In the genomic region with DNA sequence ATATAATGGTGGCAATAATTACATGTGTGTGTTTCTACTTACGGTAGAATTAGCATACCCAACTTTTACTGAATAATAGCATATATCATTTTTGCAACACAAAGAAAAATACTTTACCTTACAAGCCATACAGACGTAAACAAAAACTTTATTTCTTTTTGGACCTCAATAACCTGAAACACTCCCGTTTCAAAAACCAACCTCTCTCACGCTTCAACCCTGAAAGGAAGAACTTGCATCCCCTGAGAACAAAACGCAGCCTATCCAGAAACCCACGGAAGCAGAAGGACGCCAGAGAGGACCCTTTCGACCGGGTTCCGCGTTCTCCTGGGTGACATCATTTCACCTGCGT, we compare ENCODE assay signal across 8 cellular contexts. TPM values are rescaled to one million over a fixed set of nuclear protein-coding genes. Genes with fewer than 3 reads are reported as not detected.
DNase-seq lines count a peak whose midpoint lies in the region; ATAC-seq, FAIRE-seq and TF ChIP-seq lines count a peak whose summit lies in the region.

A gene (minus strand): TSS at position 290 of the 352 bp plus-strand sequence. CDS start 161 bp downstream, at position 129.

- no peak for FAIRE-seq in GM12892 (lab: Jason Lieb, UNC)

- no peaks in the 10 kb centered on the region for H3K36me3 ChIP-seq in HAP-1 (replicated peaks)

- peak within 1 kb of the TSS; percentile 73 for H3K4me3 ChIP-seq in HAP-1
- H3K4me3 ChIP-seq in WI38 (ENCODE audit: low read depth, low read length): peak within 1 kb of the TSS; percentile 78

- in situ Hi-C loops in HAP-1 (cut with MboI; ENCODE audit: low sequenced_read_pairs): loop anchor here (5.0 kb wide), 1 partner anchor 157 kb away; no protein-coding TSS in a partner anchor

- TF ChIP-seq CTCF in WI38 (IDR thresholded peaks at IDR 0.05; ENCODE audit: low read depth, low read length) (no peak), omental fat pad (IDR thresholded peaks at IDR 0.05) (no peak)

- DNase-seq in HAP-1 (ENCODE audit: low spot score in 2 of 2) (no peak), fibroblast of peridontal ligament (ENCODE audit: extremely low read depth) (peak; percentile 18), omental fat pad (ENCODE audit: low spot score) (no peak), GM12892 (ENCODE audit: insufficient read length) (no peak)

- H3K4me1 ChIP-seq in HAP-1: peaks cover 17% of the 10 kb centered on the region

- H3K9me3 ChIP-seq in HAP-1: 0 out of 2 replicates have a peak, but pooled peaks cover 2% of the 10 kb centered on the region

- no peak for TF ChIP-seq POLR2A in GM12892 (IDR thresholded peaks at IDR 0.05; ENCODE audit: low read depth, low read length)

- H3K27me3 ChIP-seq in HAP-1 (ENCODE audit: low read depth): no peaks in the 10 kb centered on the region

- ATAC-seq in omental fat pad (ENCODE audit: low FRiP score) (no peak), GM21723 (IDR thresholded peaks at IDR 0.05; ENCODE audit: unreplicated experiment) (no peak), HG03565 (IDR thresholded peaks at IDR 0.05; ENCODE audit: unreplicated experiment) (no peak), HG02884 (IDR thresholded peaks at IDR 0.05; ENCODE audit: unreplicated experiment) (no peak)

RNA-seq across cellular contexts. Expression of the gene that starts here (rescaled TPM):
- 10 to 100 TPM; 19.9 to 37.8 (median 23.2) TPM for total RNA-seq in omental fat pad
- 14.8 TPM for polyA plus RNA-seq in GM12892 (2012; ENCODE audit: missing spikeins)
